29 cellular contexts compared by ENCODE assay signal in the genomic region with DNA sequence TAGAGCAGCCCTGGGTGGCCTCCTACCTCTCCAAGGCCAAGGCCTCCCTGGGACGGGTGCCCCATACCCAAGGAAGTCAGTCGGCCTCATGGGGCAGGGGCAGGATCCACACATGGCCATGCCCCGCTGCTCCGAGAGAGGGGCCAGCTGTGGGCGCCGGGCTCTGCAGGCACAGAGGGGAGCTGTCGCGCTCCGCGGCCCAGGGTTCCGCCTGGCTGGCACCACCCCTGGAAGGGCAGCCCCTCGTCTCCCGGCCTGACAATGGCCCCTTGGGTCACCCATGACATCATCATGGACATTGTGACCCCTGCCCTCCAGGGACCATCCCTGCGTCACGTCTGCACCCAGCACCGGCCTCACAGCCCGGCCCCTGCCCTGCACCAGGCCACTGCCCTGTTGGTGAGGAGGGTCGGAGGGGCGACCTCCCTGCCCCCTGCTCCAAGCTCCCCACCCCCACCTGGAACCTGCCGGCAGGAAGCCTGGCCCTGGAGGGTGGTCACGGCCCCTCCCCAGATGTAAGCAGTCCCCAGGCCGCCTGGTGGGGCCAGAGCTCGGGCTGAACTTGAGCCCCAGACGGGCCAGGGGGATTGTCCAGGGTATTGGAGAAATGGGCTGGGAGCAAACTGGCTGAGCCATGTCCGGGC. TPM values are rescaled to one million over a fixed set of nuclear protein-coding genes. Genes with fewer than 3 reads are reported as not detected.
DNase-seq lines count a peak whose midpoint lies in the region; ATAC-seq, FAIRE-seq and TF ChIP-seq lines count a peak whose summit lies in the region.
"Had no signal": no experiment of that assay in that cellular context is flagged by ENCODE, and none has a peak within 500 bp of the region (broad histone marks: within the 10 kb centered on the region; RNA-seq: fewer than 3 reads in every experiment).

No MANE protein-coding gene starts in this region.

- H3K4me1 Mint-ChIP-seq in CD8-positive, alpha-beta memory T cell, result peaks cover 0 to 4% (median 1%) of the 10 kb centered on the region in 3 donors
- H3K4me1 Mint-ChIP-seq: central memory CD8-positive, alpha-beta T cell had no signal

- H3K9me3 ChIP-seq in CD8-positive, alpha-beta memory T cell (ENCODE audit: low read length), result no peaks in the 10 kb centered on the region
- no peaks in the 10 kb centered on the region for H3K9me3 ChIP-seq in pancreas
- H3K9me3 ChIP-seq: thyroid gland had no signal

- intact Hi-C loops in left ventricle myocardium superior (cut with micrococcal nuclease) (no loop called here), pancreas (cut with DNase I) (no loop called here)

- no peak for FAIRE-seq in pancreas (lab: Jason Lieb, UNC)
- FAIRE-seq: astrocyte, endothelial cell of umbilical vein had no signal

- no peaks in the 10 kb centered on the region for H3K36me3 ChIP-seq in CD8-positive, alpha-beta memory T cell (ENCODE audit: insufficient read depth, low read length)
- no peaks in the 10 kb centered on the region for H3K36me3 ChIP-seq in pancreas
- H3K36me3 ChIP-seq: spleen, thyroid gland had no signal

- WGBS in pancreas, 2 donors, result 91 to 92% methylated on average over 25 of the region's 25 CpGs

- ATAC-seq in left ventricle myocardium superior (no peak), pancreas (no peak), GM21737 (IDR thresholded peaks at IDR 0.05; ENCODE audit: unreplicated experiment) (no peak)
- ATAC-seq: CD8-positive, alpha-beta T cell had no signal

- CTCF ChIA-PET in CD8-positive, alpha-beta memory T cell (lab: Charles Lee), result no interaction called here

- H3K36me3 Mint-ChIP-seq in CD8-positive, alpha-beta memory T cell, result no peaks in the 10 kb centered on the region
- H3K36me3 Mint-ChIP-seq: activated naive CD8-positive, alpha-beta T cell treated with anti-CD3 and anti-CD28 coated beads for 36 hours; CD8-positive, alpha-beta T cell had no signal

- no peaks in the 10 kb centered on the region for H3K9me3 Mint-ChIP-seq in CD8-positive, alpha-beta memory T cell
- H3K9me3 Mint-ChIP-seq: activated naive CD8-positive, alpha-beta T cell treated with anti-CD3 and anti-CD28 coated beads for 36 hours; activated T-helper 2 cell treated with anti-CD3 and anti-CD28 coated beads, Interferon-gamma antibody, Interleukin-2, Interleukin-4, amounts not matched to agents 10 μg/mL and 5 μg/mL and 100 μg/mL, durations not matched to agents 14 hours and 24 hours and 36 hours; CD8-positive, alpha-beta T cell; central memory CD8-positive, alpha-beta T cell; stimulated activated naive CD8-positive, alpha-beta T cell treated with anti-CD3 and anti-CD28 coated beads, Interleukin-15, Interleukin-2, amounts not matched to agents 100 ng/mL and 50 ng/mL, for 24 hours had no signal

- DNase-seq in CD8-positive, alpha-beta memory T cell, result peak in 3 of 5 donors; percentile 0 to 42 (median 0)
- peak; percentile 10 for DNase-seq in HK-2 (ENCODE audit: unreplicated experiment)
- DNase-seq in left ventricle myocardium superior, result peak; percentile 27
- peak in 5 of 6 donors; percentile 2 to 75 (median 27) for DNase-seq in pancreas
- DNase-seq in foreskin melanocyte, result no peak
- DNase-seq in NCI-H1436 treated with DMSO at 0.1 percent for 48 hours (lab: John Stamatoyannopoulos, UW), result no peak
- DNase-seq: activated CD4-positive, alpha-beta T cell treated with anti-CD3 and anti-CD28 coated beads, Interleukin-2, amount 50 U/mL, for 48 hours; activated naive CD8-positive, alpha-beta T cell treated with anti-CD3 and anti-CD28 coated beads for 36 hours; dermis blood vessel endothelial cell; DMS153; HCEC 1CT; mesendoderm; retina; stimulated activated CD4-positive, alpha-beta T cell treated with anti-CD3 and anti-CD28 coated beads, Interleukin-4, amount 100 ng/mL, for 1 hour; SW 1271; T1000 had no signal

- H3K27me3 ChIP-seq in CD8-positive, alpha-beta memory T cell (ENCODE audit: insufficient read depth, low read length, poor library complexity, severe bottlenecking), result peaks cover 3% of the 10 kb centered on the region
- H3K27me3 ChIP-seq in pancreas, result no peaks in the 10 kb centered on the region
- H3K27me3 ChIP-seq: thyroid gland had no signal

- peaks cover 1% of the 10 kb centered on the region for H3K4me1 ChIP-seq in CD8-positive, alpha-beta memory T cell (ENCODE audit: insufficient read depth, low read length)
- no peaks in the 10 kb centered on the region for H3K4me1 ChIP-seq in pancreas
- H3K4me1 ChIP-seq: thyroid gland had no signal

- H3K27ac ChIP-seq in CD8-positive, alpha-beta memory T cell (ENCODE audit: low read depth, low read length), result no peak overlapping the region
- no peak overlapping the region for H3K27ac ChIP-seq in pancreas
- H3K27ac ChIP-seq: spleen, thyroid gland had no signal

- no peak overlapping the region for H3K4me3 Mint-ChIP-seq in CD8-positive, alpha-beta memory T cell
- H3K4me3 Mint-ChIP-seq: activated naive CD8-positive, alpha-beta T cell treated with anti-CD3 and anti-CD28 coated beads for 36 hours; CD8-positive, alpha-beta T cell; central memory CD8-positive, alpha-beta T cell; stimulated activated naive CD8-positive, alpha-beta T cell treated with anti-CD3 and anti-CD28 coated beads, Interleukin-15, Interleukin-2, amounts not matched to agents 100 ng/mL and 50 ng/mL, for 24 hours had no signal

- POLR2A ChIA-PET in CD8-positive, alpha-beta memory T cell (lab: Charles Lee), result no interaction called here

- H3K27me3 Mint-ChIP-seq in CD8-positive, alpha-beta memory T cell, result peaks cover 7 to 11% of the 10 kb centered on the region in 2 donors

- no peak overlapping the region for H3K4me3 ChIP-seq in CD8-positive, alpha-beta memory T cell (ENCODE audit: low read length)
- no peak overlapping the region for H3K4me3 ChIP-seq in pancreas
- H3K4me3 ChIP-seq: spleen, thyroid gland had no signal

- TF ChIP-seq CTCF in pancreas (IDR thresholded peaks at IDR 0.05), result no peak

- H3K27ac Mint-ChIP-seq in CD8-positive, alpha-beta memory T cell, result no peak overlapping the region
- H3K27ac Mint-ChIP-seq: activated naive CD8-positive, alpha-beta T cell treated with anti-CD3 and anti-CD28 coated beads for 36 hours; activated T-helper 2 cell treated with anti-CD3 and anti-CD28 coated beads, Interferon-gamma antibody, Interleukin-2, Interleukin-4, amounts not matched to agents 10 μg/mL and 5 μg/mL and 100 μg/mL, durations not matched to agents 14 hours and 24 hours and 36 hours; CD8-positive, alpha-beta T cell; stimulated activated naive CD8-positive, alpha-beta T cell treated with anti-CD3 and anti-CD28 coated beads, Interleukin-15, Interleukin-2, amounts not matched to agents 100 ng/mL and 50 ng/mL, for 24 hours had no signal

RNA-seq across cellular contexts. Expression of a gene that starts 5.8 kb away (rescaled TPM):
- not detected for total RNA-seq in CD8-positive, alpha-beta memory T cell
- not detected for polyA plus RNA-seq in CD8-positive, alpha-beta memory T cell
- total RNA-seq in left ventricle myocardium superior (not detected), pancreas (under 1 TPM in 5 of 6 donors, not detected in 1; 0.20 to 0.51 (median 0.38) TPM)
- 1 to 10 TPM; 1.0 to 1.6 TPM for polyA plus RNA-seq in pancreas
- total RNA-seq: activated naive CD8-positive, alpha-beta T cell treated with anti-CD3 and anti-CD28 coated beads for 36 hours; activated T-helper 2 cell treated with anti-CD3 and anti-CD28 coated beads, Interferon-gamma antibody, Interleukin-2, Interleukin-4, amounts not matched to agents 10 μg/mL and 5 μg/mL and 100 μg/mL, durations not matched to agents 14 hours and 24 hours and 36 hours; astrocyte; CD8-positive, alpha-beta T cell; dermis blood vessel endothelial cell; endothelial cell of umbilical vein; HT1080; NCI-H460; OCI-LY7; osteocyte had no signal
- polyA plus RNA-seq: endothelial cell of umbilical vein had no signal

RNA-seq across cellular contexts. Expression of a gene that starts 26.9 kb away (rescaled TPM):
- 10 to 100 TPM; 91.0 to 97.1 TPM for total RNA-seq in CD8-positive, alpha-beta memory T cell
- 2.0 TPM for polyA plus RNA-seq in CD8-positive, alpha-beta memory T cell
- total RNA-seq in left ventricle myocardium superior (0.32 TPM), pancreas (under 1 TPM in 3 of 6 donors, not detected in 3; 0.32 to 0.34 (median 0.34) TPM)
- 1 to 10 TPM; 1.1 to 1.2 TPM for polyA plus RNA-seq in pancreas
- total RNA-seq: endothelial cell of umbilical vein, HT1080, NCI-H460, OCI-LY7, osteocyte had no signal
- polyA plus RNA-seq: endothelial cell of umbilical vein had no signal

RNA-seq across cellular contexts. Expression of a gene that starts 34.5 kb away (rescaled TPM):
- 100 to 1,000 TPM; 180 to 193 TPM for total RNA-seq in CD8-positive, alpha-beta memory T cell
- 1.9 TPM for polyA plus RNA-seq in CD8-positive, alpha-beta memory T cell
- total RNA-seq in left ventricle myocardium superior (2.3 TPM), pancreas (1 to 10 TPM in 3 of 6 donors, under 1 TPM in 3; 0.26 to 1.6 (median 0.86) TPM)
- polyA plus RNA-seq in pancreas, result 1 to 10 TPM; 2.8 to 5.0 TPM
- total RNA-seq: NCI-H460 had no signal

RNA-seq across cellular contexts. Expression of a gene that starts 52.3 kb away (rescaled TPM):
- 100 to 1,000 TPM; 158 to 169 TPM for total RNA-seq in CD8-positive, alpha-beta memory T cell
- 108 TPM for polyA plus RNA-seq in CD8-positive, alpha-beta memory T cell
- 117 TPM for total RNA-seq in left ventricle myocardium superior
- 10 to 100 TPM; 68.3 to 99.4 (median 74.2) TPM for total RNA-seq in pancreas
- polyA plus RNA-seq in pancreas, result 10 to 100 TPM; 74.0 to 96.6 TPM

RNA-seq across cellular contexts. Expression of a gene that starts 52.6 kb away (rescaled TPM):
- total RNA-seq in CD8-positive, alpha-beta memory T cell, result 10 to 100 TPM; 23.7 to 24.1 TPM
- 16.4 TPM for polyA plus RNA-seq in CD8-positive, alpha-beta memory T cell
- total RNA-seq in left ventricle myocardium superior (7.5 TPM), pancreas (10 to 100 TPM in 3 of 6 donors, 1 to 10 TPM in 3; 6.2 to 13.4 (median 9.0) TPM)
- 1 to 10 TPM; 8.7 to 8.9 TPM for polyA plus RNA-seq in pancreas

Comparison
In these comparisons a context has a peak if more than half of its experiments do, and no peak if none do; other contexts are left out.
1. DNase-seq: peak in CD8-positive, alpha-beta memory T cell (3 of 5), HK-2 (single experiment), left ventricle myocardium superior (single experiment) and pancreas (5 of 6); none in foreskin melanocyte (single experiment) and NCI-H1436 treated with DMSO at 0.1 percent for 48 hours (single experiment).
2. RNA of a gene that starts 26.9 kb away (total RNA-seq): 91.0 to 97.1 TPM in CD8-positive, alpha-beta memory T cell; 0.32 TPM in left ventricle myocardium superior (single experiment) and 0.32 to 0.34 TPM in pancreas; every median in the first group is over 10 times any median in the second.
3. RNA of a gene that starts 34.5 kb away (total RNA-seq): 180 to 193 TPM in CD8-positive, alpha-beta memory T cell; 2.3 TPM in left ventricle myocardium superior (single experiment) and 0.26 to 1.6 TPM in pancreas; every median in the first group is over 10 times any median in the second.